ENCODE assay signal across 1 cellular context in the genomic region with DNA sequence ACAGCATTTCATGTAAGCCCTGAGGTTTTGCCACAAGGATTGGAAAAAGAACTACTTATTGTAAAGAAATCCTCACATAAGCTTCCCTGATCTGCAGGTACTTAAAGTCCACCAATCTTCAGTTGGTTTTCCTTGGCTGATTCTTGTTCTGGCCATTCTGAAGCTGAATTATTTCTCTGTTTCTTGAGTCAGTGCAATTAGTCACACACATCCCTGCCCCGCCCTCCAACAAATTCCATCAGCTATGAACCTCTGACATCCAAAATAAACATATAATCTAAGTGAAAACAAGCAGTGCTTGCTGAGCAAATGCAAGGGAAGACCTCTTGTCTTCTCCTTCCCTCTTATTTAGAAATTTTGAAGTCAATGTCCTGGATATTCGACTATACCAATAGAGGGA.
TF ChIP-seq lines count a peak whose summit lies in the region.

No MANE protein-coding gene starts in this region.

TF ChIP-seq in A549, 52 proteins besides CTCF, POLR2A, EP300 and RAD21 (continued from another document):
- no peak for TF ChIP-seq HOXA7 (CRISPR knock-in tag; IDR thresholded peaks at IDR 0.05)
- no peak for TF ChIP-seq RFX5 (IDR thresholded peaks at IDR 0.05)
- TF ChIP-seq, protein P1, sequence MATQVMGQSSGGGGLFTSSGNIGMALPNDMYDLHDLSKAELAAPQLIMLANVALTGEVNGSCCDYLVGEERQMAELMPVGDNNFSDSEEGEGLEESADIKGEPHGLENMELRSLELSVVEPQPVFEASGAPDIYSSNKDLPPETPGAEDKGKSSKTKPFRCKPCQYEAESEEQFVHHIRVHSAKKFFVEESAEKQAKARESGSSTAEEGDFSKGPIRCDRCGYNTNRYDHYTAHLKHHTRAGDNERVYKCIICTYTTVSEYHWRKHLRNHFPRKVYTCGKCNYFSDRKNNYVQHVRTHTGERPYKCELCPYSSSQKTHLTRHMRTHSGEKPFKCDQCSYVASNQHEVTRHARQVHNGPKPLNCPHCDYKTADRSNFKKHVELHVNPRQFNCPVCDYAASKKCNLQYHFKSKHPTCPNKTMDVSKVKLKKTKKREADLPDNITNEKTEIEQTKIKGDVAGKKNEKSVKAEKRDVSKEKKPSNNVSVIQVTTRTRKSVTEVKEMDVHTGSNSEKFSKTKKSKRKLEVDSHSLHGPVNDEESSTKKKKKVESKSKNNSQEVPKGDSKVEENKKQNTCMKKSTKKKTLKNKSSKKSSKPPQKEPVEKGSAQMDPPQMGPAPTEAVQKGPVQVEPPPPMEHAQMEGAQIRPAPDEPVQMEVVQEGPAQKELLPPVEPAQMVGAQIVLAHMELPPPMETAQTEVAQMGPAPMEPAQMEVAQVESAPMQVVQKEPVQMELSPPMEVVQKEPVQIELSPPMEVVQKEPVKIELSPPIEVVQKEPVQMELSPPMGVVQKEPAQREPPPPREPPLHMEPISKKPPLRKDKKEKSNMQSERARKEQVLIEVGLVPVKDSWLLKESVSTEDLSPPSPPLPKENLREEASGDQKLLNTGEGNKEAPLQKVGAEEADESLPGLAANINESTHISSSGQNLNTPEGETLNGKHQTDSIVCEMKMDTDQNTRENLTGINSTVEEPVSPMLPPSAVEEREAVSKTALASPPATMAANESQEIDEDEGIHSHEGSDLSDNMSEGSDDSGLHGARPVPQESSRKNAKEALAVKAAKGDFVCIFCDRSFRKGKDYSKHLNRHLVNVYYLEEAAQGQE (IDR thresholded peaks at IDR 0.05) = no peak
- no peak for TF ChIP-seq CBX2 (IDR thresholded peaks at IDR 0.05; ENCODE audit: borderline replicate concordance, low read depth)
- TF ChIP-seq RNF2 (IDR thresholded peaks at IDR 0.05; ENCODE audit: borderline replicate concordance, low read depth) = no peak
- TF ChIP-seq, protein P2, sequence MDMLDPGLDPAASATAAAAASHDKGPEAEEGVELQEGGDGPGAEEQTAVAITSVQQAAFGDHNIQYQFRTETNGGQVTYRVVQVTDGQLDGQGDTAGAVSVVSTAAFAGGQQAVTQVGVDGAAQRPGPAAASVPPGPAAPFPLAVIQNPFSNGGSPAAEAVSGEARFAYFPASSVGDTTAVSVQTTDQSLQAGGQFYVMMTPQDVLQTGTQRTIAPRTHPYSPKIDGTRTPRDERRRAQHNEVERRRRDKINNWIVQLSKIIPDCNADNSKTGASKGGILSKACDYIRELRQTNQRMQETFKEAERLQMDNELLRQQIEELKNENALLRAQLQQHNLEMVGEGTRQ (IDR thresholded peaks at IDR 0.05) = no peak
- TF ChIP-seq, protein P3, sequence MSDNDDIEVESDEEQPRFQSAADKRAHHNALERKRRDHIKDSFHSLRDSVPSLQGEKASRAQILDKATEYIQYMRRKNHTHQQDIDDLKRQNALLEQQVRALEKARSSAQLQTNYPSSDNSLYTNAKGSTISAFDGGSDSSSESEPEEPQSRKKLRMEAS (IDR thresholded peaks at IDR 0.05) = no peak
- TF ChIP-seq FOSB (CRISPR knock-in tag; IDR thresholded peaks at IDR 0.05) = no peak
TF ChIP-seq in A549: peak in this region for 0.
